1 cellular context compared by ENCODE assay signal in the genomic region with DNA sequence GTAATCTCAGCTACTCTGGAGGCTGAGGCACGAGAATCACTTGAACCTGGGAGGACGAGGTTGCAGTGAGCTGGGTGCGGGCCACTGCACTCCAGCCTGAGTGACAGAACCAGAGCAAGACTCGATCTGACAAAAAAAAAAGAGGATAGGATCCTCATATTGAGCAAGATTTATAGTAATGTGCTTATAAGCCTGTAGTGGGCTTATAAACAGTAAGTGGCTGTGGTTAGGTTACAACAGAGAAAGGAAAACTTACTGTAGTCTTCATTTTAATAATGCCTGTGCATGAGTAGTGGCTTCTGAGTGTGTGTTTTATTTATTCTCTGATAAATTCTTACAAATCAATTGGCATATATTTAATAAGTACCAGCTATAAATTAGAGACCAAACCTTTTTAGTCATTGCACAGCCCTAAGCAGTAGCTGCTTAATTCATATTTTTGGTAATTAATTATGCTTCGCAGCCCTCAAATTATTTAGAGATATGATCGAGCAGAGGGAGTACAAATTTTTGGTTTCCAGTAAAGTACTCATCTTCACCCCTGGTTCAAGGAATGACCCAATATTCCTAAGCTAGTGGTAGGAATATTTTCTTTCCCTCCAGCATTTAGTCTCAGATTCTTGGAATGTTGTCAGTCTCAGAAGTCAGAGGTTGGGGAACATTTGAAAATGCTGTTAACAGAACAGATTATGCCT.
TF ChIP-seq lines count a peak whose summit lies in the region.

No MANE protein-coding gene starts in this region.

TF ChIP-seq in liver, 16 proteins besides CTCF, POLR2A, EP300 and RAD21 (continued from another document):
- TF ChIP-seq, protein P1, sequence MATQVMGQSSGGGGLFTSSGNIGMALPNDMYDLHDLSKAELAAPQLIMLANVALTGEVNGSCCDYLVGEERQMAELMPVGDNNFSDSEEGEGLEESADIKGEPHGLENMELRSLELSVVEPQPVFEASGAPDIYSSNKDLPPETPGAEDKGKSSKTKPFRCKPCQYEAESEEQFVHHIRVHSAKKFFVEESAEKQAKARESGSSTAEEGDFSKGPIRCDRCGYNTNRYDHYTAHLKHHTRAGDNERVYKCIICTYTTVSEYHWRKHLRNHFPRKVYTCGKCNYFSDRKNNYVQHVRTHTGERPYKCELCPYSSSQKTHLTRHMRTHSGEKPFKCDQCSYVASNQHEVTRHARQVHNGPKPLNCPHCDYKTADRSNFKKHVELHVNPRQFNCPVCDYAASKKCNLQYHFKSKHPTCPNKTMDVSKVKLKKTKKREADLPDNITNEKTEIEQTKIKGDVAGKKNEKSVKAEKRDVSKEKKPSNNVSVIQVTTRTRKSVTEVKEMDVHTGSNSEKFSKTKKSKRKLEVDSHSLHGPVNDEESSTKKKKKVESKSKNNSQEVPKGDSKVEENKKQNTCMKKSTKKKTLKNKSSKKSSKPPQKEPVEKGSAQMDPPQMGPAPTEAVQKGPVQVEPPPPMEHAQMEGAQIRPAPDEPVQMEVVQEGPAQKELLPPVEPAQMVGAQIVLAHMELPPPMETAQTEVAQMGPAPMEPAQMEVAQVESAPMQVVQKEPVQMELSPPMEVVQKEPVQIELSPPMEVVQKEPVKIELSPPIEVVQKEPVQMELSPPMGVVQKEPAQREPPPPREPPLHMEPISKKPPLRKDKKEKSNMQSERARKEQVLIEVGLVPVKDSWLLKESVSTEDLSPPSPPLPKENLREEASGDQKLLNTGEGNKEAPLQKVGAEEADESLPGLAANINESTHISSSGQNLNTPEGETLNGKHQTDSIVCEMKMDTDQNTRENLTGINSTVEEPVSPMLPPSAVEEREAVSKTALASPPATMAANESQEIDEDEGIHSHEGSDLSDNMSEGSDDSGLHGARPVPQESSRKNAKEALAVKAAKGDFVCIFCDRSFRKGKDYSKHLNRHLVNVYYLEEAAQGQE (IDR thresholded peaks at IDR 0.05) = peak; percentile 87
